1 cellular context compared by ENCODE assay signal in genomic region chr19:47550129-47550528, GRCh38.
A peak's percentile ranks its signal among the peaks of the same experiment; 100 is the strongest.
TF ChIP-seq lines count a peak whose summit lies in the region.

No MANE protein-coding gene starts in this region.

TF ChIP-seq in K562, 482 proteins besides CTCF, POLR2A, EP300 and RAD21 (continued from another document):
- TF ChIP-seq FOXK2 (conservative IDR thresholded peaks at IDR 0.05 in 1 of 2, IDR thresholded peaks at IDR 0.05 in 1 of 2; ENCODE audit: low read depth in 2 of 2) = 0 out of 4 replicates have a peak, but pooled peaks of 1 of the 2 experiments have one; percentile 14
- TF ChIP-seq, protein P1, sequence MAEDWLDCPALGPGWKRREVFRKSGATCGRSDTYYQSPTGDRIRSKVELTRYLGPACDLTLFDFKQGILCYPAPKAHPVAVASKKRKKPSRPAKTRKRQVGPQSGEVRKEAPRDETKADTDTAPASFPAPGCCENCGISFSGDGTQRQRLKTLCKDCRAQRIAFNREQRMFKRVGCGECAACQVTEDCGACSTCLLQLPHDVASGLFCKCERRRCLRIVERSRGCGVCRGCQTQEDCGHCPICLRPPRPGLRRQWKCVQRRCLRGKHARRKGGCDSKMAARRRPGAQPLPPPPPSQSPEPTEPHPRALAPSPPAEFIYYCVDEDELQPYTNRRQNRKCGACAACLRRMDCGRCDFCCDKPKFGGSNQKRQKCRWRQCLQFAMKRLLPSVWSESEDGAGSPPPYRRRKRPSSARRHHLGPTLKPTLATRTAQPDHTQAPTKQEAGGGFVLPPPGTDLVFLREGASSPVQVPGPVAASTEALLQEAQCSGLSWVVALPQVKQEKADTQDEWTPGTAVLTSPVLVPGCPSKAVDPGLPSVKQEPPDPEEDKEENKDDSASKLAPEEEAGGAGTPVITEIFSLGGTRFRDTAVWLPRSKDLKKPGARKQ (CRISPR knock-in tag; IDR thresholded peaks at IDR 0.05) = no peak
- TF ChIP-seq ZNF551 (CRISPR knock-in tag; IDR thresholded peaks at IDR 0.05) = no peak
- TF ChIP-seq TAF15 (IDR thresholded peaks at IDR 0.05; ENCODE audit: low read depth, low read length) = no peak
- TF ChIP-seq CHAMP1 (IDR thresholded peaks at IDR 0.05) = no peak
- TF ChIP-seq IFI16 (CRISPR knock-in tag; IDR thresholded peaks at IDR 0.05) = no peak
- TF ChIP-seq, protein P2, sequence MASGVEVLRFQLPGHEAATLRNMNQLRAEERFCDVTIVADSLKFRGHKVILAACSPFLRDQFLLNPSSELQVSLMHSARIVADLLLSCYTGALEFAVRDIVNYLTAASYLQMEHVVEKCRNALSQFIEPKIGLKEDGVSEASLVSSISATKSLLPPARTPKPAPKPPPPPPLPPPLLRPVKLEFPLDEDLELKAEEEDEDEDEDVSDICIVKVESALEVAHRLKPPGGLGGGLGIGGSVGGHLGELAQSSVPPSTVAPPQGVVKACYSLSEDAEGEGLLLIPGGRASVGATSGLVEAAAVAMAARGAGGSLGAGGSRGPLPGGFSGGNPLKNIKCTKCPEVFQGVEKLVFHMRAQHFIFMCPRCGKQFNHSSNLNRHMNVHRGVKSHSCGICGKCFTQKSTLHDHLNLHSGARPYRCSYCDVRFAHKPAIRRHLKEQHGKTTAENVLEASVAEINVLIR (CRISPR knock-in tag; IDR thresholded peaks at IDR 0.05) = no peak
- no peak for TF ChIP-seq ZNF197 (CRISPR knock-in tag; IDR thresholded peaks at IDR 0.05; ENCODE audit: low read depth)
